8 cellular contexts compared by ENCODE assay signal in genomic region chr1:204431310-204432184, GRCh38. TPM values are rescaled to one million over a fixed set of nuclear protein-coding genes. Genes with fewer than 3 reads are reported as not detected.
A peak's percentile ranks its signal among the peaks of the same experiment; 100 is the strongest.
DNase-seq lines count a peak whose midpoint lies in the region; ATAC-seq lines count a peak whose summit lies in the region.

No MANE protein-coding gene starts in this region.

- H3K9me3 ChIP-seq in aorta (ENCODE audit: control insufficient read depth, low read length) = no peaks in the 10 kb centered on the region

- H3K36me3 ChIP-seq in aorta (ENCODE audit: control insufficient read depth in 1 of 2, insufficient read depth in 2 of 2, low read length in 1 of 2) = peaks cover 4% of the 10 kb centered on the region in 2 donors

- DNase-seq in GF-D8 (lab: John Stamatoyannopoulos, UW) (peak; percentile 8), NAMALWA (ENCODE audit: low spot score) (peak; percentile 80), T-helper 1 cell (peak; percentile 51 to 77 (median 70)), cardiac septum (ENCODE audit: low spot score) (peak; percentile 87), pulmonary artery endothelial cell (ENCODE audit: low read depth, low spot score) (peak; percentile 59), aorta (peak; percentile 89 to 93)
- DNase-seq in activated naive CD8-positive, alpha-beta T cell treated with anti-CD3 and anti-CD28 coated beads, Interleukin-2, amount 50 U/mL, for 24 hours = peak; percentile 85

- H3K27me3 ChIP-seq in aorta (ENCODE audit: control insufficient read depth in 1 of 2, insufficient read depth in 2 of 2, low read length in 1 of 2) = no peaks in the 10 kb centered on the region

- peak overlapping the region in 1 of 2 donors; percentile 9 for H3K27ac ChIP-seq in aorta (ENCODE audit: low read depth in 1 of 2, low read length in 2 of 2)

- peak; percentile 71 for ATAC-seq in activated naive CD8-positive, alpha-beta T cell treated with anti-CD3 and anti-CD28 coated beads, Interleukin-2, amount 50 U/mL, for 24 hours
- ATAC-seq in aorta (ENCODE audit: low FRiP score) (peak; percentile 86), HG02840 (IDR thresholded peaks at IDR 0.05; ENCODE audit: low FRiP score, unreplicated experiment) (no peak)

- peaks cover 5% of the 10 kb centered on the region for H3K4me1 Mint-ChIP-seq in activated naive CD8-positive, alpha-beta T cell treated with anti-CD3 and anti-CD28 coated beads, Interleukin-2, amount 50 U/mL, for 24 hours

- H3K36me3 Mint-ChIP-seq in activated naive CD8-positive, alpha-beta T cell treated with anti-CD3 and anti-CD28 coated beads, Interleukin-2, amount 50 U/mL, for 24 hours (ENCODE audit: low read depth) = peaks cover 22% of the 10 kb centered on the region

- intact Hi-C loops in cardiac septum (cut with DNase I) = loop anchor here (5.0 to 10.0 kb wide), 2 partner anchors 71 to 373 kb away; no protein-coding TSS in a partner anchor
- intact Hi-C loops in aorta (cut with DNase I) = loop anchor here (1.0 to 2.0 kb wide), 2 partner anchors 71 to 72 kb away; no protein-coding TSS in a partner anchor

- no peaks in the 10 kb centered on the region for H3K27me3 Mint-ChIP-seq in activated naive CD8-positive, alpha-beta T cell treated with anti-CD3 and anti-CD28 coated beads, Interleukin-2, amount 50 U/mL, for 24 hours

- H3K27ac Mint-ChIP-seq in activated naive CD8-positive, alpha-beta T cell treated with anti-CD3 and anti-CD28 coated beads, Interleukin-2, amount 50 U/mL, for 24 hours = peak overlapping the region; percentile 13

- no peak overlapping the region for H3K4me3 ChIP-seq in aorta (ENCODE audit: low read length in 2 of 2)

- H3K4me3 Mint-ChIP-seq in activated naive CD8-positive, alpha-beta T cell treated with anti-CD3 and anti-CD28 coated beads, Interleukin-2, amount 50 U/mL, for 24 hours = no peak overlapping the region

- no peaks in the 10 kb centered on the region for H3K9me3 Mint-ChIP-seq in activated naive CD8-positive, alpha-beta T cell treated with anti-CD3 and anti-CD28 coated beads, Interleukin-2, amount 50 U/mL, for 24 hours

- WGBS in aorta, 2 donors = 16 to 20% methylated on average over 13 of the region's 13 CpGs

- H3K4me1 ChIP-seq in aorta (ENCODE audit: control insufficient read depth in 1 of 2, insufficient read depth in 2 of 2, low read length in 2 of 2) = no peaks in the 10 kb centered on the region

RNA-seq across cellular contexts. Expression of gene PPP1R15B, which starts 19.9 kb away (rescaled TPM):
- 21.2 TPM for total RNA-seq in cardiac septum
- total RNA-seq in pulmonary artery endothelial cell = 34.6 and 37.5 TPM in 2 replicates
- total RNA-seq in aorta = 10 to 100 TPM; 39.3 to 59.9 TPM
- polyA plus RNA-seq in aorta = 10 to 100 TPM in 1 of 2 donors, 1 to 10 TPM in 1; 6.8 to 13.7 TPM

Comparison
In these comparisons a context has a peak if more than half of its experiments do, and no peak if none do; other contexts are left out.
1. DNase-seq: peak in every context shown above with its lines; median percentile 91 in aorta; 87 in cardiac septum; 85 in activated naive CD8-positive, alpha-beta T cell treated with anti-CD3 and anti-CD28 coated beads, Interleukin-2, amount 50 U/mL, for 24 hours; 80 in NAMALWA; 70 in T-helper 1 cell; 59 in pulmonary artery endothelial cell; 8 in GF-D8.